ENCODE assay signal across 7 cellular contexts in the genomic region with DNA sequence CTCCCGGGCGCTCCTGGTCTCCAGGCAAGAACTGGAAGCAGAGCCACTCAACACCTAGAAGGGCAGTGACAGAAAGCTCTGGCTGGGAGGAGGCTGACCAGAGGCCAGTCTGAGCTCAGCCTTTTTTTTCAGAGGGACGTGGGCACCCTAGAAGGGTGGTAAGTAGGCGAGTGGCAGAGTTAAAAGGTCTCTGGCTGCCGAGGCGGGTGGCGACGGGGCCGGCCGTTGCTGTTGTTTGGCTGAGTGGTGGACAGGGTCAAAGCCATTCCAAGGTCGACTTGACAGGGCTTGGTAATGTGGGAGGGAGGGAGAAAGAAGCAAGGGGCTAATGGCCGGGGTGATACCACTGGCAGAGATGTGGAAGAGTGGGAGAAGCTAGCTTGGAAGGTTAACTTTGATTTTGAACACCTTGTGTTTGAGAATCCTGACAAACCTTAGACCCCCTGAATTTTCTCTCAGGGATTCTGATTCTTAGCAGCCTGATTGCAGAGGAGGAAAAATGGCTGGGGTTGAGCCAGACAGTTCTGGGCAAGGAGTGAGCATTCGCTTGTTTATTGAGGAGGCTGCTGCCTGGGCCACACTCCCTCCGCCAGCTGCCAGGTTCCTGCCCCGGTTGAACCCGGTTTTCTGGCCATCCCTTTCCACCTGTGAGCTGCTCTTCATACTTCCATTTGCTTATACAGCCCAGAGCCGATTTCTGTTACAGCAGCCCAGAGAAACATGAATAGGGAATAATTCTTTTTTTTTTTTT. TPM values are rescaled to one million over a fixed set of nuclear protein-coding genes. Genes with fewer than 3 reads are reported as not detected.
DNase-seq lines count a peak whose midpoint lies in the region; ATAC-seq and TF ChIP-seq lines count a peak whose summit lies in the region.

No MANE protein-coding gene starts in this region.

- peak overlapping the region; percentile 52 for H3K27ac Mint-ChIP-seq in activated naive CD8-positive, alpha-beta T cell treated with anti-CD3 and anti-CD28 coated beads for 36 hours
- peak overlapping the region; percentile 78 for H3K27ac Mint-ChIP-seq in stimulated activated naive B cell treated with anti-CD40 and anti-IgM and Interleukin-4, amounts not matched to agents 10 μg/mL and 1 μg/mL and 100 μg/mL, for 72 hours

- H3K27me3 Mint-ChIP-seq in activated naive CD8-positive, alpha-beta T cell treated with anti-CD3 and anti-CD28 coated beads for 36 hours: peaks cover 3% of the 10 kb centered on the region
- H3K27me3 Mint-ChIP-seq in stimulated activated naive B cell treated with anti-CD40 and anti-IgM and Interleukin-4, amounts not matched to agents 10 μg/mL and 1 μg/mL and 100 μg/mL, for 72 hours: no peaks in the 10 kb centered on the region

- no peaks in the 10 kb centered on the region for H3K9me3 ChIP-seq in iPS-18c (ENCODE audit: control insufficient read depth, insufficient read depth, low read length)

- no peaks in the 10 kb centered on the region for H3K9me3 Mint-ChIP-seq in activated naive CD8-positive, alpha-beta T cell treated with anti-CD3 and anti-CD28 coated beads for 36 hours
- H3K9me3 Mint-ChIP-seq in stimulated activated naive B cell treated with anti-CD40 and anti-IgM and Interleukin-4, amounts not matched to agents 10 μg/mL and 1 μg/mL and 100 μg/mL, for 72 hours: no peaks in the 10 kb centered on the region

- no peak for TF ChIP-seq CTCF in foreskin keratinocyte (conservative IDR thresholded peaks at IDR 0.05)

- peaks cover 11% of the 10 kb centered on the region for H3K4me1 Mint-ChIP-seq in activated naive CD8-positive, alpha-beta T cell treated with anti-CD3 and anti-CD28 coated beads for 36 hours
- peaks cover 13 to 15% of the 10 kb centered on the region in 2 donors for H3K4me1 Mint-ChIP-seq in stimulated activated naive B cell treated with anti-CD40 and anti-IgM and Interleukin-4, amounts not matched to agents 10 μg/mL and 1 μg/mL and 100 μg/mL, for 72 hours

- H3K27me3 ChIP-seq in foreskin keratinocyte: no peaks in the 10 kb centered on the region

- no peak overlapping the region for H3K27ac ChIP-seq in foreskin keratinocyte

- H3K4me3 Mint-ChIP-seq in activated naive CD8-positive, alpha-beta T cell treated with anti-CD3 and anti-CD28 coated beads for 36 hours: peak overlapping the region; percentile 91
- H3K4me3 Mint-ChIP-seq in stimulated activated naive B cell treated with anti-CD40 and anti-IgM and Interleukin-4, amounts not matched to agents 10 μg/mL and 1 μg/mL and 100 μg/mL, for 72 hours: peak overlapping the region; percentile 83 to 90

- peaks cover 4% of the 10 kb centered on the region for H3K36me3 Mint-ChIP-seq in activated naive CD8-positive, alpha-beta T cell treated with anti-CD3 and anti-CD28 coated beads for 36 hours
- peaks cover 7% of the 10 kb centered on the region in 2 donors for H3K36me3 Mint-ChIP-seq in stimulated activated naive B cell treated with anti-CD40 and anti-IgM and Interleukin-4, amounts not matched to agents 10 μg/mL and 1 μg/mL and 100 μg/mL, for 72 hours

- H3K4me3 ChIP-seq in iPS-18c (ENCODE audit: insufficient read depth, low read depth, low read length): peak overlapping the region; percentile 70

- no peak for DNase-seq in activated naive CD8-positive, alpha-beta T cell treated with anti-CD3 and anti-CD28 coated beads for 36 hours
- no peak for DNase-seq in stimulated activated naive B cell treated with anti-CD40 and anti-IgM and Interleukin-4, amounts not matched to agents 10 μg/mL and 1 μg/mL and 100 μg/mL, for 72 hours
- DNase-seq in NCI-H1105 (lab: John Stamatoyannopoulos, UW): no peak
- DNase-seq in foreskin keratinocyte: no peak
- DNase-seq in HuH-7.5 (ENCODE audit: low spot score): no peak

- ATAC-seq in HG03045 (IDR thresholded peaks at IDR 0.05; ENCODE audit: unreplicated experiment) (peak; percentile 16), foreskin keratinocyte (no peak)
- ATAC-seq in stimulated activated naive B cell treated with anti-CD40 and anti-IgM and Interleukin-4, amounts not matched to agents 10 μg/mL and 1 μg/mL and 100 μg/mL, for 72 hours (replicated peaks): peak; percentile 2 to 5

- H3K4me1 ChIP-seq in foreskin keratinocyte: peaks cover 5% of the 10 kb centered on the region

RNA-seq across cellular contexts. Expression of a gene that starts 0.9 kb away (rescaled TPM):
- 1 to 10 TPM; 1.3 to 1.9 TPM for total RNA-seq in activated naive CD8-positive, alpha-beta T cell treated with anti-CD3 and anti-CD28 coated beads for 36 hours
- 0.41 TPM in 1 of 2 replicates, not detected in the other for total RNA-seq in foreskin keratinocyte
- polyA plus RNA-seq in foreskin keratinocyte: 0.34 and 0.46 TPM in 2 replicates

RNA-seq across cellular contexts. Expression of a gene that starts 14.6 kb away (rescaled TPM):
- 10 to 100 TPM; 33.6 to 33.7 TPM for total RNA-seq in activated naive CD8-positive, alpha-beta T cell treated with anti-CD3 and anti-CD28 coated beads for 36 hours
- 5.9 and 7.4 TPM in 2 replicates for total RNA-seq in foreskin keratinocyte
- polyA plus RNA-seq in foreskin keratinocyte: 4.7 and 6.0 TPM in 2 replicates

RNA-seq across cellular contexts. Expression of a gene that starts 17.9 kb away (rescaled TPM):
- total RNA-seq in activated naive CD8-positive, alpha-beta T cell treated with anti-CD3 and anti-CD28 coated beads for 36 hours: 10 to 100 TPM; 15.1 to 15.9 TPM
- not detected in 2 replicates for total RNA-seq in foreskin keratinocyte
- 0.02 TPM in 1 of 2 replicates, not detected in the other for polyA plus RNA-seq in foreskin keratinocyte

RNA-seq across cellular contexts. Expression of a gene that starts 19.1 kb away (rescaled TPM):
- total RNA-seq in activated naive CD8-positive, alpha-beta T cell treated with anti-CD3 and anti-CD28 coated beads for 36 hours: 10 to 100 TPM; 57.3 to 60.3 TPM
- total RNA-seq in foreskin keratinocyte: 56.2 and 57.3 TPM in 2 replicates
- polyA plus RNA-seq in foreskin keratinocyte: 59.6 and 60.5 TPM in 2 replicates

RNA-seq across cellular contexts. Expression of a gene that starts 33.8 kb away (rescaled TPM):
- total RNA-seq in activated naive CD8-positive, alpha-beta T cell treated with anti-CD3 and anti-CD28 coated beads for 36 hours: 10 to 100 TPM; 75.7 to 76.8 TPM
- 46.6 and 56.6 TPM in 2 replicates for total RNA-seq in foreskin keratinocyte
- polyA plus RNA-seq in foreskin keratinocyte: 50.0 and 66.5 TPM in 2 replicates

Comparison
In these comparisons a context has a peak if more than half of its experiments do, and no peak if none do; other contexts are left out.
1. RNA of a gene that starts 17.9 kb away (total RNA-seq): 15.1 to 15.9 TPM in activated naive CD8-positive, alpha-beta T cell treated with anti-CD3 and anti-CD28 coated beads for 36 hours; not detected in foreskin keratinocyte; every median in the first group is over 10 times any median in the second.